In genomic region chr7:4080013-4080412, GRCh38 we compare ENCODE assay signal across 21 cellular contexts.
DNase-seq lines count a peak whose midpoint lies in the region; TF ChIP-seq lines count a peak whose summit lies in the region.
"Had no signal": no experiment of that assay in that cellular context is flagged by ENCODE, and none has a peak within 500 bp of the region (broad histone marks: within the 10 kb centered on the region; RNA-seq: fewer than 3 reads in every experiment).

No MANE protein-coding gene starts in this region.

- H2AFZ ChIP-seq in osteoblast (ENCODE audit: low read length), result no peak overlapping the region

- peak; percentile 18 for DNase-seq in NCI-H345 (lab: John Stamatoyannopoulos, UW)
- no peak for DNase-seq in NCI-H345 treated with DMSO at 0.1 percent for 48 hours (lab: John Stamatoyannopoulos, UW; ENCODE audit: unreplicated experiment)
- DNase-seq in cerebellum (ENCODE audit: low spot score), result peak; percentile 21
- DNase-seq in osteocyte (ENCODE audit: extremely low spot score, unreplicated experiment), result peak; percentile 65
- peak; percentile 12 to 42 for DNase-seq in vagina (ENCODE audit: extremely low spot score in 2 of 2)
- no peak for DNase-seq in HCEC 1CT
- no peak for DNase-seq in osteoblast (ENCODE audit: insufficient read length, low spot score, missing footprints)
- DNase-seq: 8988T, AML-193, C1 segment of cervical spinal cord, DND-41, KG1, NCI-H1092 treated with DMSO at 0.1 percent for 48 hours, NCI-H1436 treated with DMSO at 0.1 percent for 48 hours, NCI-H1930, NCI-H226, NCI-H526, OCI-M1 had no signal

- H3K36me3 ChIP-seq in vagina (no peaks in the 10 kb centered on the region), osteoblast (ENCODE audit: insufficient read depth, low read length) (no peaks in the 10 kb centered on the region)

- TF ChIP-seq POLR2A in vagina (IDR thresholded peaks at IDR 0.05), result no peak

- H3K79me2 ChIP-seq in osteoblast (ENCODE audit: insufficient read depth, low read length), result no peaks in the 10 kb centered on the region

- no peaks in the 10 kb centered on the region for H3K4me1 Mint-ChIP-seq in osteocyte (ENCODE audit: unreplicated experiment)

- H3K36me3 Mint-ChIP-seq in osteocyte (ENCODE audit: unreplicated experiment), result no peaks in the 10 kb centered on the region
- H3K36me3 Mint-ChIP-seq: CD8-positive, alpha-beta T cell had no signal

- H4K20me1 ChIP-seq in osteoblast (ENCODE audit: insufficient read depth, low read length), result no peaks in the 10 kb centered on the region

- H3K4me3 Mint-ChIP-seq in osteocyte (ENCODE audit: unreplicated experiment), result no peak overlapping the region
- H3K4me3 Mint-ChIP-seq: CD8-positive, alpha-beta T cell had no signal

- no peaks in the 10 kb centered on the region for H3K27me3 Mint-ChIP-seq in osteocyte (ENCODE audit: unreplicated experiment)

- H3K27ac Mint-ChIP-seq in osteocyte (ENCODE audit: unreplicated experiment), result no peak overlapping the region
- H3K27ac Mint-ChIP-seq: CD8-positive, alpha-beta T cell had no signal

- TF ChIP-seq CTCF in osteocyte (IDR thresholded peaks at IDR 0.05), result no peak
- no peak for TF ChIP-seq CTCF in vagina (IDR thresholded peaks at IDR 0.05)
- no peak for TF ChIP-seq CTCF in osteoblast (IDR thresholded peaks at IDR 0.05; ENCODE audit: extremely low read depth, low read depth, low read length)

- no peaks in the 10 kb centered on the region for H3K9me3 ChIP-seq in vagina
- no peaks in the 10 kb centered on the region for H3K9me3 ChIP-seq in osteoblast (ENCODE audit: low read depth, low read length)
- H3K9me3 ChIP-seq: SJSA1 had no signal

- H3K27me3 ChIP-seq in vagina (no peaks in the 10 kb centered on the region), osteoblast (ENCODE audit: insufficient read depth, low read length) (no peaks in the 10 kb centered on the region)
- H3K27me3 ChIP-seq: SJSA1 had no signal

- H3K4me3 ChIP-seq in vagina (no peak overlapping the region), osteoblast (ENCODE audit: insufficient read depth, low read length) (no peak overlapping the region)
- H3K4me3 ChIP-seq: GM12878, SJSA1 had no signal

- H3K27ac ChIP-seq in vagina (no peak overlapping the region), osteoblast (ENCODE audit: low read depth, low read length) (no peak overlapping the region)
- H3K27ac ChIP-seq: SJSA1 had no signal

- no peak overlapping the region for H3K4me2 ChIP-seq in osteoblast (ENCODE audit: insufficient read depth, low read length)

- H3K9me3 Mint-ChIP-seq in osteocyte (ENCODE audit: unreplicated experiment), result no peaks in the 10 kb centered on the region
- H3K9me3 Mint-ChIP-seq: CD8-positive, alpha-beta T cell had no signal

- no peaks in the 10 kb centered on the region for H3K4me1 ChIP-seq in vagina
- H3K4me1 ChIP-seq in osteoblast (ENCODE audit: insufficient read depth, low read length), result no peaks in the 10 kb centered on the region
- H3K4me1 ChIP-seq: SJSA1 had no signal

- intact Hi-C loops in vagina (cut with DNase I), result no loop called here

Comparison
In these comparisons a context has a peak if more than half of its experiments do, and no peak if none do; other contexts are left out.
1. DNase-seq: peak in NCI-H345 (single experiment), cerebellum (single experiment), osteocyte (single experiment) and vagina (2 of 2); none in NCI-H345 treated with DMSO at 0.1 percent for 48 hours (single experiment), HCEC 1CT (single experiment) and osteoblast (single experiment).